In the genomic region with DNA sequence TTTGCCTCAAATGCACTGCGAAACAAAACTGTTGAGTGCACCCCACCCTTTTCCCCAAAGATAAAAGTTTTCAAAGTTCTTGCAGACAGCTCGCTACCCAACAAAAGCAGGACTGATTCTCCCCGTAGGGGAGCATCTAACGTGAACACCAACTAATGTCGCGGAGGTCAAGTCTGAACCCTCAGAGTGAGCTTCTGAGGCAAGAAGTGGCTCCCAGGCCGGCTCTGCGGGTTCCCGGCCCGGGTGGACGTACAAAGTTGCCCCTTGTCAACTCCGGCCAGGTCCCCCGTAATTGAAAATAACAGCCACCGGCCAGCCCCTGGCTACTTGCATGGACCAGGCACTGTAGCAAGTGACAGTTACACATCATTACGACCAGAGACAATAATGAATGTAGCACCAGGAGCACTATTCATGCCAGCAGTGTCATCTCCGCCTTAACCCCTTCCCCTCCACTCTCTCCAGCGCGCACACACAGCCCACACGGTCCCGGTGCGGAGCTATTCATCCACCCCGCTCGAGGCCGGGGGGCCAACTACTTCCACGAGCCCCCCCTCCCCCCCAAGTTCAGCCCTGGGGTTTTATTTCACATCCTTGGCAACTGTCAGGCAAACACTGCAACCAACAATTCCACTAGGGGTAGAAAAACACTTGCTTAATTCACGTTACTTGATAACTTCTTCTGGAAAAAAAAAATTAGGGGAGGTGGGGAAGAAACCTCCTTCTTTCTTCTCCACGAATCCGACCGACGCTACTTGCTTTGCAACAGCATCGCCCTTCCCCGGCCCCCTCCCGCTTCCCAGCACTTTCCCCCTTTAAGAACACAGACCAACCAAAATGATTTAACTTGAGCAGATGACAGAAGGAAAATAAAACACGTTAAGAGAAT, we compare ENCODE assay signal across 1 cellular context.
A peak's percentile ranks its signal among the peaks of the same experiment; 100 is the strongest.
TF ChIP-seq lines count a peak whose summit lies in the region.

No MANE protein-coding gene starts in this region.

TF ChIP-seq in HEK293, 187 proteins besides CTCF, POLR2A, EP300 and RAD21 (continued from another document):
- TF ChIP-seq ZNF692 (tag by site-specific recombination; IDR thresholded peaks at IDR 0.05) (0 out of 2 replicates have a peak, but pooled peaks have one; percentile 94), SCRT2 (tag by site-specific recombination; IDR thresholded peaks at IDR 0.05) (0 out of 2 replicates have a peak, but pooled peaks have one; percentile 46), BCL11B (tag by site-specific recombination; IDR thresholded peaks at IDR 0.05; ENCODE audit: low read depth) (no peak), ZNF341 (tag by site-specific recombination; IDR thresholded peaks at IDR 0.05; ENCODE audit: low read depth) (peak; percentile 51; the same call in 1 of the 2 replicates), ZNF660 (tag by site-specific recombination; IDR thresholded peaks at IDR 0.05) (peak; percentile 16; the same call in 1 of the 2 replicates)
